17 cellular contexts compared by ENCODE assay signal in the genomic region with DNA sequence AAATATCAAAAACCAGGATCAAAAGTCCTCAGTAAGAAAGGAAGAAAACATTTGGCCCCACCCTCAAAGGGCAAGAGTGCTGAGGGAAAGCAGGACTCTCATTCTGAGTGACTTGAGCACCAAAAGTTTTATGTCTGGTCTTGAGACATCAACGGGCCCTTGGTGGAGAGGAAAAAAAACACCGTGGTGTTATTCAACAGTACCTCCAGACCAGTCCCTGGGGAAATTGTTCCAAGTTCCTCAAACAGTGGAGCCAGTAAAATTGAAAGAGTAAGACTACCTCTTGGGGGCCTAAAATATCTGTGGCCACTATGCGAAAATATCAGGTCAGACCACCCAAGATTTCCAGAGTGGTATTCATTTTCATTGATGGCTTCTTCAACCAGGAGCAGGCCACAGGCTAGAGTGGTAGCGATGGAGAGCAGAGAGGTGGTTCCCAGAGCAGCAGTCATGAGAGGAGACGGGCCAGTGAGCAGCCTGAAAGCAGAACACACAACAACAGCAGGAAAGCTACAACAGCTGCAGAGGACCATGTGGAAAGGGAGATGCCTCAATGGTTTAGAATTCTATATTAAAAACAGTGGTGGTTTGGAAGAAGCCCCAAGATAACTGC.
DNase-seq lines count a peak whose midpoint lies in the region; ATAC-seq and TF ChIP-seq lines count a peak whose summit lies in the region.
"Had no signal": no experiment of that assay in that cellular context is flagged by ENCODE, and none has a peak within 500 bp of the region (broad histone marks: within the 10 kb centered on the region; RNA-seq: fewer than 3 reads in every experiment).

No MANE protein-coding gene starts in this region.

- peak overlapping the region; percentile 33 for H3K4me2 ChIP-seq in OCI-LY7 (ENCODE audit: low read length)

- H3K9me2 ChIP-seq in OCI-LY7 (ENCODE audit: insufficient read depth, low read length): no peaks in the 10 kb centered on the region

- H2AFZ ChIP-seq in OCI-LY7 (ENCODE audit: low read length): peak overlapping the region; percentile 47; the same call in 1 of the 2 replicates

- no peaks in the 10 kb centered on the region for H4K20me1 ChIP-seq in OCI-LY7 (ENCODE audit: insufficient read depth, low read length)

- peaks cover 12% of the 10 kb centered on the region for H3K4me1 ChIP-seq in OCI-LY7 (ENCODE audit: insufficient read depth, low read length, poor library complexity, severe bottlenecking)
- H3K4me1 ChIP-seq: HAP-1 had no signal

- no peak overlapping the region for H3K27ac ChIP-seq in OCI-LY7 (ENCODE audit: low read depth, low read length, poor library complexity, severe bottlenecking)
- H3K27ac ChIP-seq: SK-N-MC, spleen had no signal

- intact Hi-C loops in OCI-LY7 (cut with micrococcal nuclease; ENCODE audit: unreplicated experiment): no loop called here

- no TSS peak for BruUV-seq in OCI-LY7 (replicated peaks; lab: Mats Ljungman, UMichigan)

- peak; percentile 50 for ATAC-seq in GM18499 (IDR thresholded peaks at IDR 0.05; ENCODE audit: insufficient read depth, unreplicated experiment)
- ATAC-seq in GM21390 (IDR thresholded peaks at IDR 0.05; ENCODE audit: unreplicated experiment): peak; percentile 67
- peak; percentile 64 for ATAC-seq in HG02973 (IDR thresholded peaks at IDR 0.05; ENCODE audit: unreplicated experiment)
- ATAC-seq in HG03469 (IDR thresholded peaks at IDR 0.05; ENCODE audit: unreplicated experiment): no peak

- CTCF ChIA-PET in OCI-LY7 (lab: Charles Lee; ENCODE audit: unreplicated experiment): no interaction called here

- H3K4me3 ChIP-seq in OCI-LY7 (ENCODE audit: low read depth, low read length, poor library complexity, severe bottlenecking): no peak overlapping the region
- H3K4me3 ChIP-seq: HAP-1, SK-N-MC, spleen had no signal

- TF ChIP-seq CTCF in OCI-LY7 (conservative IDR thresholded peaks at IDR 0.05; ENCODE audit: low read length): no peak

- no peaks in the 10 kb centered on the region for H3K79me2 ChIP-seq in OCI-LY7 (ENCODE audit: insufficient read depth, low read depth, low read length)

- DNase-seq in OCI-LY7 (ENCODE audit: low spot score) (peak; percentile 56), HuH-7.5 (ENCODE audit: low spot score) (no peak), cerebellum (ENCODE audit: low spot score) (no peak), GF-D8 (lab: John Stamatoyannopoulos, UW) (no peak)
- DNase-seq: activated effector memory CD4-positive, alpha-beta T cell treated with anti-CD3 and anti-CD28 coated beads, Interleukin-2, amount 50 U/mL, for 16 hours; cortex of kidney; glutamatergic neuron; KBM-7; kidney; NCI-H146; spleen had no signal

- H3K9me3 ChIP-seq in OCI-LY7 (ENCODE audit: low read length): no peaks in the 10 kb centered on the region
- H3K9me3 ChIP-seq: HAP-1, spleen had no signal

- POLR2A ChIA-PET in OCI-LY7 (lab: Charles Lee): no interaction called here

- H3K36me3 ChIP-seq in OCI-LY7 (ENCODE audit: insufficient read depth, low read length): no peaks in the 10 kb centered on the region
- H3K36me3 ChIP-seq: HAP-1, spleen had no signal
